Comparison of ENCODE assay signal across 15 cellular contexts in the genomic region with DNA sequence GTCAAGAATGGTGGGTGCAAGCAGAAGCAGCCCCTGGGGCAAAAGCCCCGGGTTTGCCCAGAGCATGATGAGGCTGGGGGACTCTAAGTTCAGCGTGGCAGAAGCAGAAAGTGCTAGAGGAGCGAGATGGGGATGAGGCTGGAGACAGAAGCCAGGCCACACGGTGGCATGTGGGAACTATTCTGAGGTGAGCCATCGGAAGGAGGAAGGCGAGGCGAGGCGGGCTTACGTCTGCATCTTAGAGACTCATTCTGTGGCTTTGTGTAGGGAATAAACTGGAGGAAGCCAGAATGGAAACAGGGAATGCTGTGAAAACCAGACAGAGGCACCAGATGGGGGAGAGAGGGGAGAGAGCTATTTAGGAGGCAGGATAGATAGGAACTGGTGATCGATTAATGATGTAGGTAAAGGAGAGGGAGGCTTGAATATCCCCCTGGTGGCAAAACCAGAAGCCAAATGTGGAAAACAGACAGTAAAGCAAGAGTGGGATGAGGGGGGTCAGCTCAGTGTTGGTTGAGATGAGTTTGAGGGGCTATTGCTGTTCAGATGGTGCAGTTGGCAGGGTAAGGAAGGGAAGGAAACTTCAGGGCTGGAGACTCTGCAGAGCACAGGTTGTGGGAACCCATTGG. TPM values are rescaled to one million over a fixed set of nuclear protein-coding genes. Genes with fewer than 3 reads are reported as not detected.
A peak's percentile ranks its signal among the peaks of the same experiment; 100 is the strongest.
DNase-seq lines count a peak whose midpoint lies in the region; ATAC-seq and TF ChIP-seq lines count a peak whose summit lies in the region.
"Had no signal": no experiment of that assay in that cellular context is flagged by ENCODE, and none has a peak within 500 bp of the region (broad histone marks: within the 10 kb centered on the region; RNA-seq: fewer than 3 reads in every experiment).

No MANE protein-coding gene starts in this region.

- TF ChIP-seq CTCF in WTC11 (IDR thresholded peaks at IDR 0.05), result no peak
- peak; percentile 14 for TF ChIP-seq CTCF in fibroblast of pulmonary artery (IDR thresholded peaks at IDR 0.05; ENCODE audit: low read length, missing control alignments)
- no peak for TF ChIP-seq CTCF in mammary epithelial cell (conservative IDR thresholded peaks at IDR 0.05 in 1 of 2, IDR thresholded peaks at IDR 0.05 in 1 of 2; ENCODE audit: extremely low read depth in 1 of 2, insufficient read depth in 1 of 2, low read depth in 1 of 2, low read length in 2 of 2)

- no peak for ATAC-seq in activated CD8-positive, alpha-beta memory T cell treated with anti-CD3 and anti-CD28 coated beads, Interleukin-2, amount 10 ng/mL, durations not matched to agents 7 days and 5 days
- peak; percentile 6; the same call in 1 of the 2 replicates for ATAC-seq in WTC11
- ATAC-seq in stimulated activated naive B cell treated with anti-CD40 and anti-IgM and Interleukin-4, amounts not matched to agents 10 μg/mL and 1 μg/mL and 100 μg/mL, for 72 hours (replicated peaks), result no peak
- ATAC-seq in activated T-cell treated with anti-CD3 and anti-CD28 coated beads, Interleukin-2, amount 50 U/mL, for 4 hours, result no peak
- ATAC-seq: left ventricle myocardium superior, pancreas had no signal

- CTCF ChIA-PET in activated CD8-positive, alpha-beta memory T cell treated with anti-CD3 and anti-CD28 coated beads, Interleukin-2, amount 10 ng/mL, durations not matched to agents 7 days and 5 days (lab: Charles Lee), result interaction anchor here (1.6 to 1.8 kb wide), 2 partner anchors 28 to 34 kb away, joined by 3 to 4 read pairs; partner anchors contain the start of gene MPDU1
- CTCF ChIA-PET in WTC11 (lab: Charles Lee), result interaction anchor here (0.6 to 3.3 kb wide), 17 partner anchors 13 to 486 kb away, joined by 3 to 31 read pairs (median 3); partner anchors contain the start of genes ACAP1, CHRNB1, FXR2 and SLC2A4
- CTCF ChIA-PET in mammary epithelial cell (lab: Charles Lee; ENCODE audit: low non-redundant PET), result no interaction called here

- no peaks in the 10 kb centered on the region for H3K9me3 ChIP-seq in GM23248 (ENCODE audit: low read depth)
- H3K9me3 ChIP-seq in mammary epithelial cell (replicated peaks; ENCODE audit: insufficient read depth, low read length), result no peaks in the 10 kb centered on the region
- H3K9me3 ChIP-seq: pancreas had no signal

- dilution Hi-C loops in mammary epithelial cell (cut with HindIII; ENCODE audit: low sequenced_read_pairs), result no loop called here

- H2AFZ ChIP-seq in GM23248 (no peak overlapping the region), mammary epithelial cell (ENCODE audit: low read depth, low read length) (no peak overlapping the region)

- H3K79me2 ChIP-seq in GM23248 (ENCODE audit: insufficient read depth) (0 out of 2 replicates have a peak, but pooled peaks cover 4% of the 10 kb centered on the region), mammary epithelial cell (ENCODE audit: insufficient read depth, low read length) (no peaks in the 10 kb centered on the region)

- no peak for DNase-seq in activated CD8-positive, alpha-beta memory T cell treated with anti-CD3 and anti-CD28 coated beads, Interleukin-2, amount 10 ng/mL, durations not matched to agents 7 days and 5 days
- DNase-seq in activated CD8-positive, alpha-beta memory T cell treated with anti-CD3 and anti-CD28 coated beads, Interleukin-2, amount 50 U/mL, for 4 hours, result no peak
- no peak for DNase-seq in WTC11 (ENCODE audit: low spot score)
- DNase-seq in fibroblast of pulmonary artery (ENCODE audit: low read depth), result no peak
- no peak for DNase-seq in stimulated activated naive B cell treated with anti-CD40 and anti-IgM and Interleukin-4, amounts not matched to agents 10 μg/mL and 1 μg/mL and 100 μg/mL, for 72 hours
- no peak for DNase-seq in GM23248
- no peak for DNase-seq in activated T-cell treated with anti-CD3 and anti-CD28 coated beads, Interleukin-2, amount 50 U/mL, for 4 hours
- no peak for DNase-seq in mammary epithelial cell
- DNase-seq: effector memory CD4-positive, alpha-beta T cell; glutamatergic neuron; left ventricle myocardium superior; NCI-H1105; NCI-H524 treated with DMSO at 0.1 percent for 48 hours; pancreas; stimulated activated CD4-positive, alpha-beta T cell treated with anti-CD3 and anti-CD28 coated beads, Interleukin-12 subunit alpha, Interleukin-12 subunit beta, amount 100 ng/mL, for 4 hours had no signal

- H3K4me1 Mint-ChIP-seq in activated CD8-positive, alpha-beta memory T cell treated with anti-CD3 and anti-CD28 coated beads, Interleukin-2, amount 10 ng/mL, durations not matched to agents 7 days and 5 days, result peaks cover 67% of the 10 kb centered on the region
- H3K4me1 Mint-ChIP-seq in WTC11, result peaks cover 48% of the 10 kb centered on the region
- peaks cover 67 to 87% of the 10 kb centered on the region in 2 donors for H3K4me1 Mint-ChIP-seq in stimulated activated naive B cell treated with anti-CD40 and anti-IgM and Interleukin-4, amounts not matched to agents 10 μg/mL and 1 μg/mL and 100 μg/mL, for 72 hours
- H3K4me1 Mint-ChIP-seq in activated T-cell treated with anti-CD3 and anti-CD28 coated beads, Interleukin-2, amount 50 U/mL, for 4 hours (ENCODE audit: low read depth), result peaks cover 65% of the 10 kb centered on the region

- intact Hi-C loops in mammary epithelial cell (cut with micrococcal nuclease), result no loop called here

- H3K27me3 ChIP-seq in GM23248 (replicated peaks; ENCODE audit: insufficient read depth), result no peaks in the 10 kb centered on the region
- no peaks in the 10 kb centered on the region for H3K27me3 ChIP-seq in mammary epithelial cell (ENCODE audit: insufficient read depth, low read length)
- H3K27me3 ChIP-seq: pancreas had no signal

- POLR2A ChIA-PET in WTC11 (lab: Charles Lee), result no interaction called here

- H3K27ac ChIP-seq in GM23248 (no peak overlapping the region), mammary epithelial cell (ENCODE audit: insufficient read depth, low read depth, low read length) (no peak overlapping the region)
- H3K27ac ChIP-seq: pancreas had no signal

- no TSS peak for BruUV-seq in mammary epithelial cell (replicated peaks; lab: Mats Ljungman, UMichigan)

- no peaks in the 10 kb centered on the region for H3K9me2 ChIP-seq in GM23248 (ENCODE audit: insufficient read depth)

- no peak overlapping the region for H3K4me3 Mint-ChIP-seq in activated CD8-positive, alpha-beta memory T cell treated with anti-CD3 and anti-CD28 coated beads, Interleukin-2, amount 10 ng/mL, durations not matched to agents 7 days and 5 days
- no peak overlapping the region for H3K4me3 Mint-ChIP-seq in WTC11
- H3K4me3 Mint-ChIP-seq in stimulated activated naive B cell treated with anti-CD40 and anti-IgM and Interleukin-4, amounts not matched to agents 10 μg/mL and 1 μg/mL and 100 μg/mL, for 72 hours, result no peak overlapping the region
- H3K4me3 Mint-ChIP-seq in activated T-cell treated with anti-CD3 and anti-CD28 coated beads, Interleukin-2, amount 50 U/mL, for 4 hours, result no peak overlapping the region

- no peaks in the 10 kb centered on the region for H3K36me3 ChIP-seq in GM23248 (ENCODE audit: low read depth)
- no peaks in the 10 kb centered on the region for H3K36me3 ChIP-seq in mammary epithelial cell (ENCODE audit: insufficient read depth, low read length)
- H3K36me3 ChIP-seq: pancreas had no signal

- peaks cover 11% of the 10 kb centered on the region for H3K4me1 ChIP-seq in GM23248 (ENCODE audit: insufficient read depth)
- H3K4me1 ChIP-seq in mammary epithelial cell (ENCODE audit: insufficient read depth, low read length), result peaks cover 28% of the 10 kb centered on the region

- no peak overlapping the region for H3K4me2 ChIP-seq in GM23248 (ENCODE audit: unreplicated experiment)
- H3K4me2 ChIP-seq in mammary epithelial cell (ENCODE audit: insufficient read depth, low read depth, low read length), result no peak overlapping the region

- H3K27me3 Mint-ChIP-seq in activated CD8-positive, alpha-beta memory T cell treated with anti-CD3 and anti-CD28 coated beads, Interleukin-2, amount 10 ng/mL, durations not matched to agents 7 days and 5 days, result no peaks in the 10 kb centered on the region
- H3K27me3 Mint-ChIP-seq in WTC11 (ENCODE audit: low read depth), result no peaks in the 10 kb centered on the region; the same call in 1 of the 2 replicates
- no peaks in the 10 kb centered on the region for H3K27me3 Mint-ChIP-seq in stimulated activated naive B cell treated with anti-CD40 and anti-IgM and Interleukin-4, amounts not matched to agents 10 μg/mL and 1 μg/mL and 100 μg/mL, for 72 hours
- H3K27me3 Mint-ChIP-seq in activated T-cell treated with anti-CD3 and anti-CD28 coated beads, Interleukin-2, amount 50 U/mL, for 4 hours (ENCODE audit: low read depth), result no peaks in the 10 kb centered on the region

- in situ Hi-C loops in GM23248 (cut with MboI) (no loop called here), mammary epithelial cell (cut with MboI; ENCODE audit: low sequenced_read_pairs in 2 of 2) (no loop called here)

- H3K9ac ChIP-seq in GM23248, result no peak overlapping the region
- H3K9ac ChIP-seq in mammary epithelial cell (ENCODE audit: insufficient read depth, low read length), result no peak overlapping the region

- peak overlapping the region; percentile 60 for H3K27ac Mint-ChIP-seq in activated CD8-positive, alpha-beta memory T cell treated with anti-CD3 and anti-CD28 coated beads, Interleukin-2, amount 10 ng/mL, durations not matched to agents 7 days and 5 days
- peak overlapping the region; percentile 22; the same call in 1 of the 2 replicates for H3K27ac Mint-ChIP-seq in WTC11
- peak overlapping the region; percentile 38 for H3K27ac Mint-ChIP-seq in stimulated activated naive B cell treated with anti-CD40 and anti-IgM and Interleukin-4, amounts not matched to agents 10 μg/mL and 1 μg/mL and 100 μg/mL, for 72 hours

- H3K36me3 Mint-ChIP-seq in activated CD8-positive, alpha-beta memory T cell treated with anti-CD3 and anti-CD28 coated beads, Interleukin-2, amount 10 ng/mL, durations not matched to agents 7 days and 5 days, result peaks cover 25% of the 10 kb centered on the region
- H3K36me3 Mint-ChIP-seq in WTC11, result no peaks in the 10 kb centered on the region
- H3K36me3 Mint-ChIP-seq in stimulated activated naive B cell treated with anti-CD40 and anti-IgM and Interleukin-4, amounts not matched to agents 10 μg/mL and 1 μg/mL and 100 μg/mL, for 72 hours, result peaks cover 4 to 6% of the 10 kb centered on the region in 2 donors
- H3K36me3 Mint-ChIP-seq in activated T-cell treated with anti-CD3 and anti-CD28 coated beads, Interleukin-2, amount 50 U/mL, for 4 hours (ENCODE audit: insufficient read depth), result peaks cover 4% of the 10 kb centered on the region

- 45% methylated on average over 10 of the region's 10 CpGs for WGBS in GM23248 (ENCODE audit: low coverage in 1 of 2, low lambda C conversion rate in 2 of 2, missing lambda C conversion rate in 2 of 2), 2 experiments
- 68% methylated on average over 10 of the region's 10 CpGs for WGBS in mammary epithelial cell (ENCODE audit: low coverage, missing lambda C conversion rate)

- no peaks in the 10 kb centered on the region for H4K20me1 ChIP-seq in GM23248 (ENCODE audit: insufficient read depth)
- no peaks in the 10 kb centered on the region for H4K20me1 ChIP-seq in mammary epithelial cell (ENCODE audit: insufficient read depth, low read length)

- H3K4me3 ChIP-seq in fibroblast of pulmonary artery (replicated peaks; ENCODE audit: low read depth, low read length) (no peak overlapping the region), GM23248 (no peak overlapping the region), mammary epithelial cell (replicated peaks in 1 of 3; ENCODE audit: insufficient read depth in 1 of 3, low read depth in 2 of 3, low read length in 3 of 3) (no peak overlapping the region)
- H3K4me3 ChIP-seq: pancreas had no signal

- H3K9me3 Mint-ChIP-seq in activated CD8-positive, alpha-beta memory T cell treated with anti-CD3 and anti-CD28 coated beads, Interleukin-2, amount 10 ng/mL, durations not matched to agents 7 days and 5 days (ENCODE audit: low read depth), result no peaks in the 10 kb centered on the region
- H3K9me3 Mint-ChIP-seq in WTC11, result no peaks in the 10 kb centered on the region
- H3K9me3 Mint-ChIP-seq in stimulated activated naive B cell treated with anti-CD40 and anti-IgM and Interleukin-4, amounts not matched to agents 10 μg/mL and 1 μg/mL and 100 μg/mL, for 72 hours, result no peaks in the 10 kb centered on the region
- no peaks in the 10 kb centered on the region for H3K9me3 Mint-ChIP-seq in activated T-cell treated with anti-CD3 and anti-CD28 coated beads, Interleukin-2, amount 50 U/mL, for 4 hours

- no peaks in the 10 kb centered on the region for H3F3A ChIP-seq in GM23248 (ENCODE audit: insufficient read depth)

RNA-seq across cellular contexts. Expression of gene TNFSF13, which starts 3.1 kb away (rescaled TPM):
- 1 to 10 TPM; 2.2 to 2.5 TPM for total RNA-seq in activated CD8-positive, alpha-beta memory T cell treated with anti-CD3 and anti-CD28 coated beads, Interleukin-2, amount 10 ng/mL, durations not matched to agents 7 days and 5 days
- total RNA-seq in WTC11 (2021) (2.2 to 3.2 TPM (median 2.9 TPM) in 3 replicates), mammary epithelial cell (1 to 10 TPM; 3.0 to 5.3 TPM)
- total RNA-seq in GM23248 (2014; rRNA removed; shearing (Covaris generic)), result 1.5 TPM in 1 of 2 replicates, not detected in the other
- polyA plus RNA-seq in GM23248 (2016; fragmentation: Nextera tagmentation; extraction: Ambion mirVana) (1.4 and 2.0 TPM in 2 replicates), mammary epithelial cell (4.0 TPM)
- total RNA-seq in activated T-cell treated with anti-CD3 and anti-CD28 coated beads, Interleukin-2, amount 50 U/mL, for 4 hours, result 1 to 10 TPM in 2 of 3 donors, under 1 TPM in 1; 0.98 to 1.4 (median 1.3) TPM
- 5.2 TPM for polyA minus RNA-seq in mammary epithelial cell

RNA-seq across cellular contexts. Expression of gene SENP3, which starts 6.3 kb away (rescaled TPM):
- 10 to 100 TPM; 55.7 to 70.9 TPM for total RNA-seq in activated CD8-positive, alpha-beta memory T cell treated with anti-CD3 and anti-CD28 coated beads, Interleukin-2, amount 10 ng/mL, durations not matched to agents 7 days and 5 days
- total RNA-seq in WTC11 (2021) (72.2 to 85.4 TPM (median 75.2 TPM) in 3 replicates), mammary epithelial cell (10 to 100 TPM; 55.0 to 66.7 TPM)
- 82.5 and 111 TPM in 2 replicates for total RNA-seq in GM23248 (2014; rRNA removed; shearing (Covaris generic))
- polyA plus RNA-seq in GM23248 (2016; fragmentation: Nextera tagmentation; extraction: Ambion mirVana) (1.3 and 1.9 TPM in 2 replicates), mammary epithelial cell (97.3 TPM)
- total RNA-seq in activated T-cell treated with anti-CD3 and anti-CD28 coated beads, Interleukin-2, amount 50 U/mL, for 4 hours, result 100 to 1,000 TPM; 138 to 153 (median 146) TPM
- polyA minus RNA-seq in mammary epithelial cell, result 156 TPM

RNA-seq across cellular contexts. Expression of gene TNFSF12, which starts 6.6 kb away (rescaled TPM):
- total RNA-seq in activated CD8-positive, alpha-beta memory T cell treated with anti-CD3 and anti-CD28 coated beads, Interleukin-2, amount 10 ng/mL, durations not matched to agents 7 days and 5 days, result 10 to 100 TPM; 52.8 to 59.4 TPM
- total RNA-seq in WTC11 (2021) (8.1 to 10.5 TPM (median 10.2 TPM) in 3 replicates), mammary epithelial cell (1 to 10 TPM; 4.7 TPM)
- 21.9 and 34.3 TPM in 2 replicates for total RNA-seq in GM23248 (2014; rRNA removed; shearing (Covaris generic))
- polyA plus RNA-seq in GM23248 (2016; fragmentation: Nextera tagmentation; extraction: Ambion mirVana) (14.0 and 18.7 TPM in 2 replicates), mammary epithelial cell (2.1 TPM)
- total RNA-seq in activated T-cell treated with anti-CD3 and anti-CD28 coated beads, Interleukin-2, amount 50 U/mL, for 4 hours, result 1 to 10 TPM; 4.6 to 6.5 (median 6.1) TPM
- 31.1 TPM for polyA minus RNA-seq in mammary epithelial cell

RNA-seq across cellular contexts. Expression of gene CD68, which starts 24.0 kb away (rescaled TPM):
- total RNA-seq in activated CD8-positive, alpha-beta memory T cell treated with anti-CD3 and anti-CD28 coated beads, Interleukin-2, amount 10 ng/mL, durations not matched to agents 7 days and 5 days, result 10 to 100 TPM in 1 of 2 experiments, 1 to 10 TPM in 1; 10.0 to 26.7 TPM
- total RNA-seq in WTC11 (2021) (0.41 to 0.87 TPM (median 0.72 TPM) in 3 replicates), mammary epithelial cell (10 to 100 TPM in 1 of 2 donors, 1 to 10 TPM in 1; 1.8 to 26.1 TPM)
- total RNA-seq in GM23248 (2014; rRNA removed; shearing (Covaris generic)), result 51.1 and 55.0 TPM in 2 replicates
- polyA plus RNA-seq in GM23248 (2016; fragmentation: Nextera tagmentation; extraction: Ambion mirVana) (84.5 and 88.1 TPM in 2 replicates), mammary epithelial cell (39.4 TPM)
- total RNA-seq in activated T-cell treated with anti-CD3 and anti-CD28 coated beads, Interleukin-2, amount 50 U/mL, for 4 hours, result 1 to 10 TPM; 4.8 to 5.3 (median 4.9) TPM
- polyA minus RNA-seq in mammary epithelial cell, result 20.9 TPM

RNA-seq across cellular contexts. Expression of gene MPDU1, which starts 28.2 kb away (rescaled TPM):
- total RNA-seq in activated CD8-positive, alpha-beta memory T cell treated with anti-CD3 and anti-CD28 coated beads, Interleukin-2, amount 10 ng/mL, durations not matched to agents 7 days and 5 days, result 10 to 100 TPM; 57.6 to 76.9 TPM
- 55.3 to 57.7 TPM (median 57.0 TPM) in 3 replicates for total RNA-seq in WTC11 (2021)
- 127 and 195 TPM in 2 replicates for total RNA-seq in GM23248 (2014; rRNA removed; shearing (Covaris generic))
- 63.2 and 65.9 TPM in 2 replicates for polyA plus RNA-seq in GM23248 (2016; fragmentation: Nextera tagmentation; extraction: Ambion mirVana)
- 100 to 1,000 TPM; 110 to 134 (median 114) TPM for total RNA-seq in activated T-cell treated with anti-CD3 and anti-CD28 coated beads, Interleukin-2, amount 50 U/mL, for 4 hours
- total RNA-seq in mammary epithelial cell, result 10 to 100 TPM; 44.8 to 51.2 TPM
- 120 TPM for polyA plus RNA-seq in mammary epithelial cell
- 57.9 TPM for polyA minus RNA-seq in mammary epithelial cell
